ENCODE assay signal across 8 cellular contexts in genomic region chr11:85627998-85628770, GRCh38. TPM values are rescaled to one million over a fixed set of nuclear protein-coding genes. Genes with fewer than 3 reads are reported as not detected.
A peak's percentile ranks its signal among the peaks of the same experiment; 100 is the strongest.
DNase-seq lines count a peak whose midpoint lies in the region; ATAC-seq and TF ChIP-seq lines count a peak whose summit lies in the region.

Gene TMEM126B, plus strand, starts transcription at chr11:85628593. Its CDS starts 15 bp downstream, at chr11:85628608.

- peak; percentile 99 for ATAC-seq in HG03432 (IDR thresholded peaks at IDR 0.05; ENCODE audit: unreplicated experiment)

- H3K36me3 ChIP-seq in kidney epithelial cell (ENCODE audit: control insufficient read depth, insufficient read depth, low read length), result no peaks in the 10 kb centered on the region

- peak within 1 kb of the TSS; percentile 92 for H3K4me3 ChIP-seq in kidney epithelial cell (ENCODE audit: low read depth, low read length)

- TF ChIP-seq CTCF in kidney epithelial cell (IDR thresholded peaks at IDR 0.05; ENCODE audit: insufficient read depth, low read length, poor library complexity, severe bottlenecking), result no peak

- DNase-seq in AG20443 (ENCODE audit: low spot score), result peak; percentile 96
- peak; percentile 96 for DNase-seq in NCI-H510A (lab: John Stamatoyannopoulos, UW)
- DNase-seq in activated CD4-positive, alpha-beta T cell treated with anti-CD3 and anti-CD28 coated beads for 1 hour, result peak; percentile 90
- DNase-seq in cerebellum (ENCODE audit: low spot score), result peak; percentile 96
- peak; percentile 87 for DNase-seq in kidney epithelial cell (ENCODE audit: low read depth)
- DNase-seq in stimulated activated CD4-positive, alpha-beta T cell treated with anti-CD3 and anti-CD28 coated beads, Interleukin-15, amount 100 ng/mL, for 48 hours (ENCODE audit: low read depth in 2 of 2), result peak; percentile 94 to 97

- no peaks in the 10 kb centered on the region for H3K27me3 ChIP-seq in kidney epithelial cell (ENCODE audit: control insufficient read depth, insufficient read depth, low read length)

- TF ChIP-seq POLR2A in GM19099 (IDR thresholded peaks at IDR 0.05; ENCODE audit: extremely low read depth, insufficient read length, low read depth), result peak; percentile 91

RNA-seq across cellular contexts. Expression of gene TMEM126B, which starts in this region (rescaled TPM):
- total RNA-seq in cerebellum, result 37.7 TPM
- 53.1 and 71.7 TPM in 2 replicates for total RNA-seq in kidney epithelial cell

Comparison
In these comparisons a context has a peak if more than half of its experiments do, and no peak if none do; other contexts are left out.
1. Peak in every context shown above with its lines: DNase-seq, ATAC-seq and H3K4me3 ChIP-seq.